Comparison of ENCODE assay signal across 8 cellular contexts in the genomic region with DNA sequence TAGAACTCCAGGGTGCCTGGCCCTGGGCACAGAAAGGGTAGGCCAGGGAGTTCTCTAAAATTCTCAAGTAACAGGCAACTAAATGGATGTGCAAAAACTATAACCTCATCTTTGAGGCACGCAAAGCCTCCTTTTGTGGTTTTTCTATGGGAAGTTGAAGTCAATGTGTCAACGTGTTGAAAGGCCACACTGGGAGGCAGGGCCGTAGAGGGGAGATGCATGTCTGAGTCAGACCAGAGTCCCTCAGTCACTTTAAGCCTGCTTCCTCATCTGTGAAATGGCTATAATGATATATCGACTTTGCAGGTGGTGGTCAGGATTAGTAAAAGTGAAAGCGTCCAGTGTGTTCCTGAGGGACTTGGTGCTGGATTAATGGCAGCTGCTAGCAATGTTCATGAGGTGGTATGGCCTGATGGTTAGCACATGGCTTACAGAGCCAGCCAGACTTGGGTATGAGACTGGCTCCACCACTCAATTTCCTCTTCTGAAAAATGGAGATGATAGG. TPM values are rescaled to one million over a fixed set of nuclear protein-coding genes. Genes with fewer than 3 reads are reported as not detected.
DNase-seq lines count a peak whose midpoint lies in the region; ATAC-seq and TF ChIP-seq lines count a peak whose summit lies in the region.

No MANE protein-coding gene starts in this region.

- POLR2A ChIA-PET in activated B cell treated with CpG ODN at 0.5 μM for 24 hours (lab: Charles Lee): no interaction called here

- no peaks in the 10 kb centered on the region for H3K36me3 Mint-ChIP-seq in activated T-cell treated with anti-CD3 and anti-CD28 coated beads, Interleukin-2, amount 50 U/mL, for 4 hours (ENCODE audit: insufficient read depth)
- H3K36me3 Mint-ChIP-seq in activated B cell treated with CpG ODN at 0.5 μM for 24 hours (ENCODE audit: low read depth): no peaks in the 10 kb centered on the region
- peaks cover 6% of the 10 kb centered on the region for H3K36me3 Mint-ChIP-seq in stimulated activated effector memory CD8-positive, alpha-beta T cell treated with anti-CD3 and anti-CD28 coated beads, Interleukin-12 subunit alpha, Interleukin-12 subunit beta, amount 100 ng/mL, for 72 hours

- CTCF ChIA-PET in activated B cell treated with CpG ODN at 0.5 μM for 24 hours (lab: Charles Lee): interaction anchor here (1.5 kb wide), 1 partner anchor 24 kb away, joined by 5 read pairs; no protein-coding TSS in a partner anchor

- peaks cover 5% of the 10 kb centered on the region for H3K27me3 Mint-ChIP-seq in activated T-cell treated with anti-CD3 and anti-CD28 coated beads, Interleukin-2, amount 50 U/mL, for 4 hours (ENCODE audit: low read depth)
- H3K27me3 Mint-ChIP-seq in activated B cell treated with CpG ODN at 0.5 μM for 24 hours: no peaks in the 10 kb centered on the region

- TF ChIP-seq CTCF in activated B cell treated with CpG ODN at 0.5 μM for 24 hours (IDR thresholded peaks at IDR 0.05): no peak

- H3K4me1 Mint-ChIP-seq in activated T-cell treated with anti-CD3 and anti-CD28 coated beads, Interleukin-2, amount 50 U/mL, for 4 hours (ENCODE audit: low read depth): peaks cover 16% of the 10 kb centered on the region
- peaks cover 31% of the 10 kb centered on the region for H3K4me1 Mint-ChIP-seq in activated B cell treated with CpG ODN at 0.5 μM for 24 hours
- peaks cover 50% of the 10 kb centered on the region for H3K4me1 Mint-ChIP-seq in stimulated activated effector memory CD8-positive, alpha-beta T cell treated with anti-CD3 and anti-CD28 coated beads, Interleukin-12 subunit alpha, Interleukin-12 subunit beta, amount 100 ng/mL, for 72 hours

- no peak overlapping the region for H3K4me3 Mint-ChIP-seq in activated T-cell treated with anti-CD3 and anti-CD28 coated beads, Interleukin-2, amount 50 U/mL, for 4 hours
- no peak overlapping the region for H3K4me3 Mint-ChIP-seq in activated B cell treated with CpG ODN at 0.5 μM for 24 hours
- peak overlapping the region; percentile 10 for H3K4me3 Mint-ChIP-seq in stimulated activated effector memory CD8-positive, alpha-beta T cell treated with anti-CD3 and anti-CD28 coated beads, Interleukin-12 subunit alpha, Interleukin-12 subunit beta, amount 100 ng/mL, for 72 hours

- no peaks in the 10 kb centered on the region for H3K9me3 Mint-ChIP-seq in activated T-cell treated with anti-CD3 and anti-CD28 coated beads, Interleukin-2, amount 50 U/mL, for 4 hours
- no peaks in the 10 kb centered on the region for H3K9me3 Mint-ChIP-seq in activated B cell treated with CpG ODN at 0.5 μM for 24 hours
- no peaks in the 10 kb centered on the region for H3K9me3 Mint-ChIP-seq in stimulated activated effector memory CD8-positive, alpha-beta T cell treated with anti-CD3 and anti-CD28 coated beads, Interleukin-12 subunit alpha, Interleukin-12 subunit beta, amount 100 ng/mL, for 72 hours

- DNase-seq in activated T-cell treated with anti-CD3 and anti-CD28 coated beads, Interleukin-2, amount 50 U/mL, for 48 hours: peak; percentile 38 to 44
- DNase-seq in activated T-cell treated with anti-CD3 and anti-CD28 coated beads, Interleukin-2, amount 50 U/mL, for 4 hours: no peak
- DNase-seq in activated B cell treated with CpG ODN at 0.5 μM for 24 hours: no peak
- DNase-seq in stimulated activated effector memory CD8-positive, alpha-beta T cell treated with anti-CD3 and anti-CD28 coated beads, Interleukin-12 subunit alpha, Interleukin-12 subunit beta, amount 100 ng/mL, for 72 hours (ENCODE audit: low spot score in 2 of 2): peak in 1 of 2 donors; percentile 64
- no peak for DNase-seq in NCI-H526 (lab: John Stamatoyannopoulos, UW)
- no peak for DNase-seq in 8988T
- DNase-seq in cerebellum (ENCODE audit: low spot score): no peak

- intact Hi-C loops in activated B cell treated with CpG ODN at 0.5 μM for 24 hours (cut with micrococcal nuclease): no loop called here

- no peak overlapping the region for H3K27ac Mint-ChIP-seq in activated B cell treated with CpG ODN at 0.5 μM for 24 hours
- H3K27ac Mint-ChIP-seq in stimulated activated effector memory CD8-positive, alpha-beta T cell treated with anti-CD3 and anti-CD28 coated beads, Interleukin-12 subunit alpha, Interleukin-12 subunit beta, amount 100 ng/mL, for 72 hours: peak overlapping the region; percentile 87

- no peak for ATAC-seq in activated T-cell treated with anti-CD3 and anti-CD28 coated beads, Interleukin-2, amount 50 U/mL, for 4 hours
- ATAC-seq in HG03159 (IDR thresholded peaks at IDR 0.05; ENCODE audit: unreplicated experiment) (peak; percentile 49), activated B cell treated with CpG ODN at 0.5 μM for 24 hours (ENCODE audit: low read depth) (peak; percentile 36)
- peak; percentile 69 for ATAC-seq in stimulated activated effector memory CD8-positive, alpha-beta T cell treated with anti-CD3 and anti-CD28 coated beads, Interleukin-12 subunit alpha, Interleukin-12 subunit beta, amount 100 ng/mL, for 72 hours

RNA-seq across cellular contexts. Expression of a gene that starts 17.0 kb away (rescaled TPM):
- not detected for total RNA-seq in activated T-cell treated with anti-CD3 and anti-CD28 coated beads, Interleukin-2, amount 50 U/mL, for 4 hours
- total RNA-seq in activated B cell treated with CpG ODN at 0.5 μM for 24 hours (0.11 and 0.17 TPM in 2 replicates), cerebellum (not detected)

RNA-seq across cellular contexts. Expression of a gene that starts 28.9 kb away (rescaled TPM):
- total RNA-seq in activated T-cell treated with anti-CD3 and anti-CD28 coated beads, Interleukin-2, amount 50 U/mL, for 4 hours: not detected
- total RNA-seq in activated B cell treated with CpG ODN at 0.5 μM for 24 hours (not detected in 2 replicates), cerebellum (1.2 TPM)

RNA-seq across cellular contexts. Expression of a gene that starts 52.3 kb away (rescaled TPM):
- total RNA-seq in activated T-cell treated with anti-CD3 and anti-CD28 coated beads, Interleukin-2, amount 50 U/mL, for 4 hours: not detected
- not detected in 2 replicates for total RNA-seq in activated B cell treated with CpG ODN at 0.5 μM for 24 hours
- total RNA-seq in cerebellum: not detected

Comparison
In these comparisons a context has a peak if more than half of its experiments do, and no peak if none do; other contexts are left out.
1. DNase-seq: peak in activated T-cell treated with anti-CD3 and anti-CD28 coated beads, Interleukin-2, amount 50 U/mL, for 48 hours (2 of 2); none in activated T-cell treated with anti-CD3 and anti-CD28 coated beads, Interleukin-2, amount 50 U/mL, for 4 hours (single experiment), activated B cell treated with CpG ODN at 0.5 μM for 24 hours (single experiment), NCI-H526 (0 of 2), 8988T (single experiment) and cerebellum (single experiment).
2. ATAC-seq: peak in HG03159 (single experiment), activated B cell treated with CpG ODN at 0.5 μM for 24 hours (single experiment) and stimulated activated effector memory CD8-positive, alpha-beta T cell treated with anti-CD3 and anti-CD28 coated beads, Interleukin-12 subunit alpha, Interleukin-12 subunit beta, amount 100 ng/mL, for 72 hours (single experiment); none in activated T-cell treated with anti-CD3 and anti-CD28 coated beads, Interleukin-2, amount 50 U/mL, for 4 hours (0 of 2).